ENCODE assay signal across 29 cellular contexts in genomic region chr2:158042666-158043065, GRCh38. TPM values are rescaled to one million over a fixed set of nuclear protein-coding genes. Genes with fewer than 3 reads are reported as not detected.
DNase-seq lines count a peak whose midpoint lies in the region; ATAC-seq and TF ChIP-seq lines count a peak whose summit lies in the region.
"Had no signal": no experiment of that assay in that cellular context is flagged by ENCODE, and none has a peak within 500 bp of the region (broad histone marks: within the 10 kb centered on the region; RNA-seq: fewer than 3 reads in every experiment).

No MANE protein-coding gene starts in this region.

- H3K36me3 Mint-ChIP-seq in WTC11 (no peaks in the 10 kb centered on the region), type B pancreatic cell (no peaks in the 10 kb centered on the region)
- H3K36me3 Mint-ChIP-seq in activated CD8-positive, alpha-beta T cell treated with anti-CD3 and anti-CD28 coated beads, Interleukin-2, amount 10 ng/mL, durations not matched to agents 7 days and 5 days (ENCODE audit: low read depth): no peaks in the 10 kb centered on the region
- H3K36me3 Mint-ChIP-seq: activated naive CD4-positive, alpha-beta T cell treated with anti-CD3 and anti-CD28 coated beads, Interleukin-2, amount 10 ng/mL, durations not matched to agents 7 days and 5 days; mesothelial cell of epicardium; naive B cell had no signal

- WGBS in mesodermal cell (ENCODE audit: insufficient coverage in 2 of 2), 2 experiments: 61% methylated on average over 2 of the region's 6 CpGs; no CpG with 5 or more reads in 1 of the 2 experiments

- H3K4me3 Mint-ChIP-seq in WTC11 (no peak overlapping the region), type B pancreatic cell (no peak overlapping the region)
- no peak overlapping the region for H3K4me3 Mint-ChIP-seq in activated CD8-positive, alpha-beta T cell treated with anti-CD3 and anti-CD28 coated beads, Interleukin-2, amount 10 ng/mL, durations not matched to agents 7 days and 5 days
- H3K4me3 Mint-ChIP-seq: activated naive CD4-positive, alpha-beta T cell treated with anti-CD3 and anti-CD28 coated beads, Interleukin-2, amount 10 ng/mL, durations not matched to agents 7 days and 5 days; activated T-helper 1 cell treated with anti-CD3 and anti-CD28 coated beads, Interleukin-12 subunit alpha, Interleukin-12 subunit beta, Interleukin-2, Interleukin-4 antibody, amounts not matched to agents 30 ng/mL and 10 ng/mL and 1 ng/mL, durations not matched to agents 14 hours and 24 hours and 36 hours; mesothelial cell of epicardium; naive B cell had no signal

- POLR2A ChIA-PET in A673 (lab: Charles Lee; ENCODE audit: low non-redundant PET) (interaction anchor here (0.6 kb wide), 1 partner anchor 697 kb away, joined by 14 read pairs; no protein-coding TSS in a partner anchor), WTC11 (lab: Charles Lee) (no interaction called here)
- POLR2A ChIA-PET in activated CD8-positive, alpha-beta T cell treated with anti-CD3 and anti-CD28 coated beads, Interleukin-2, amount 10 ng/mL, durations not matched to agents 7 days and 5 days (lab: Charles Lee): no interaction called here

- no peaks in the 10 kb centered on the region for H3K27me3 ChIP-seq in A673 (replicated peaks; ENCODE audit: insufficient read depth, low read depth, low read length, poor library complexity)
- H3K27me3 ChIP-seq: transverse colon had no signal

- H3K27ac ChIP-seq in A673 (ENCODE audit: low read depth, low read length, poor library complexity, severe bottlenecking) (peak overlapping the region; percentile 85), mesodermal cell (ENCODE audit: low read depth, low read length, severe bottlenecking) (peak overlapping the region; percentile 75)
- H3K27ac ChIP-seq: KMS-11, transverse colon had no signal

- DNase-seq in A673 (ENCODE audit: low spot score) (peak; percentile 94), D341Med (ENCODE audit: low spot score) (peak; percentile 28), WTC11 (ENCODE audit: low spot score) (no peak), AML-193 (lab: John Stamatoyannopoulos, UW) (no peak), type B pancreatic cell (ENCODE audit: extremely low spot score, unreplicated experiment) (no peak)
- DNase-seq in activated CD8-positive, alpha-beta T cell treated with anti-CD3 and anti-CD28 coated beads, Interleukin-2, amount 10 ng/mL, durations not matched to agents 7 days and 5 days: no peak
- DNase-seq: activated CD4-positive, alpha-beta T cell treated with anti-CD3 and anti-CD28 coated beads, Interleukin-2, amount 50 U/mL, for 48 hours; activated CD8-positive, alpha-beta memory T cell treated with anti-CD3 and anti-CD28 coated beads, Interleukin-2, amount 50 U/mL, for 4 hours; activated naive CD4-positive, alpha-beta T cell treated with anti-CD3 and anti-CD28 coated beads, Interleukin-2, amount 10 ng/mL, durations not matched to agents 7 days and 5 days; C1 segment of cervical spinal cord; DND-41; effector CD4-positive, alpha-beta T cell; head of caudate nucleus; naive B cell; NCI-H1436; NCI-H446 treated with DMSO at 0.1 percent for 48 hours; stimulated activated CD4-positive, alpha-beta T cell treated with anti-CD3 and anti-CD28 coated beads, Interleukin-2, amount 100 ng/mL, for 48 hours; T-helper 9 cell; transverse colon had no signal

- no peak overlapping the region for H3K27ac Mint-ChIP-seq in WTC11
- no peak overlapping the region for H3K27ac Mint-ChIP-seq in type B pancreatic cell
- no peak overlapping the region for H3K27ac Mint-ChIP-seq in activated CD8-positive, alpha-beta T cell treated with anti-CD3 and anti-CD28 coated beads, Interleukin-2, amount 10 ng/mL, durations not matched to agents 7 days and 5 days
- H3K27ac Mint-ChIP-seq: activated naive CD4-positive, alpha-beta T cell treated with anti-CD3 and anti-CD28 coated beads, Interleukin-2, amount 10 ng/mL, durations not matched to agents 7 days and 5 days; activated T-helper 1 cell treated with anti-CD3 and anti-CD28 coated beads, Interleukin-12 subunit alpha, Interleukin-12 subunit beta, Interleukin-2, Interleukin-4 antibody, amounts not matched to agents 30 ng/mL and 10 ng/mL and 1 ng/mL, durations not matched to agents 14 hours and 24 hours and 36 hours; mesothelial cell of epicardium had no signal

- TF ChIP-seq CTCF in A673 (conservative IDR thresholded peaks at IDR 0.05; ENCODE audit: low read depth, low read length) (0 out of 2 replicates have a peak, but pooled peaks have one; percentile 11), WTC11 (IDR thresholded peaks at IDR 0.05) (no peak), type B pancreatic cell (conservative IDR thresholded peaks at IDR 0.05) (no peak)

- no peaks in the 10 kb centered on the region for H3K36me3 ChIP-seq in A673 (ENCODE audit: insufficient read depth, low read length, poor library complexity, severe bottlenecking)
- H3K36me3 ChIP-seq in mesodermal cell (ENCODE audit: control insufficient read depth, insufficient read depth, low read length): no peaks in the 10 kb centered on the region
- H3K36me3 ChIP-seq: transverse colon had no signal

- H3K9me3 ChIP-seq in A673 (ENCODE audit: low read depth, low read length, poor library complexity, severe bottlenecking) (no peaks in the 10 kb centered on the region), mesodermal cell (ENCODE audit: control insufficient read depth, low read length) (no peaks in the 10 kb centered on the region)
- H3K9me3 ChIP-seq: transverse colon had no signal

- H3K9me3 Mint-ChIP-seq in WTC11 (no peaks in the 10 kb centered on the region), type B pancreatic cell (no peaks in the 10 kb centered on the region)
- no peaks in the 10 kb centered on the region for H3K9me3 Mint-ChIP-seq in activated CD8-positive, alpha-beta T cell treated with anti-CD3 and anti-CD28 coated beads, Interleukin-2, amount 10 ng/mL, durations not matched to agents 7 days and 5 days (ENCODE audit: insufficient read depth)
- H3K9me3 Mint-ChIP-seq: activated naive CD4-positive, alpha-beta T cell treated with anti-CD3 and anti-CD28 coated beads, Interleukin-2, amount 10 ng/mL, durations not matched to agents 7 days and 5 days; activated T-helper 1 cell treated with anti-CD3 and anti-CD28 coated beads, Interleukin-12 subunit alpha, Interleukin-12 subunit beta, Interleukin-2, Interleukin-4 antibody, amounts not matched to agents 30 ng/mL and 10 ng/mL and 1 ng/mL, durations not matched to agents 14 hours and 24 hours and 36 hours; mesothelial cell of epicardium; naive B cell had no signal

- ATAC-seq in WTC11 (peak; percentile 27; the same call in 1 of the 2 replicates), HG03196 (IDR thresholded peaks at IDR 0.05; ENCODE audit: unreplicated experiment) (no peak)
- ATAC-seq in activated CD8-positive, alpha-beta T cell treated with anti-CD3 and anti-CD28 coated beads, Interleukin-2, amount 10 ng/mL, durations not matched to agents 7 days and 5 days: no peak
- ATAC-seq: SK-N-SH treated with all-trans-retinoic acid at 6 μM for 48 hours had no signal

- CTCF ChIA-PET in A673 (lab: Charles Lee): interaction anchor here (1.0 to 1.7 kb wide), 2 partner anchors 8 to 18 kb away, joined by 4 to 5 read pairs; no protein-coding TSS in a partner anchor
- CTCF ChIA-PET in WTC11 (lab: Charles Lee): interaction anchor here (4.4 kb wide), 1 partner anchor 18 kb away, joined by 25 read pairs; no protein-coding TSS in a partner anchor
- CTCF ChIA-PET in activated CD8-positive, alpha-beta T cell treated with anti-CD3 and anti-CD28 coated beads, Interleukin-2, amount 10 ng/mL, durations not matched to agents 7 days and 5 days (lab: Charles Lee): interaction anchor here (1.2 kb wide), 1 partner anchor 711 kb away, joined by 3 read pairs; no protein-coding TSS in a partner anchor

- H3K27me3 Mint-ChIP-seq in WTC11 (ENCODE audit: low read depth): no peaks in the 10 kb centered on the region
- H3K27me3 Mint-ChIP-seq in type B pancreatic cell: no peaks in the 10 kb centered on the region
- H3K27me3 Mint-ChIP-seq in activated CD8-positive, alpha-beta T cell treated with anti-CD3 and anti-CD28 coated beads, Interleukin-2, amount 10 ng/mL, durations not matched to agents 7 days and 5 days (ENCODE audit: low read depth): peaks cover 4% of the 10 kb centered on the region
- H3K27me3 Mint-ChIP-seq: activated naive CD4-positive, alpha-beta T cell treated with anti-CD3 and anti-CD28 coated beads, Interleukin-2, amount 10 ng/mL, durations not matched to agents 7 days and 5 days had no signal

- no TSS peak for BruUV-seq in A673 (replicated peaks; lab: Mats Ljungman, UMichigan)

- H3K4me1 ChIP-seq in A673 (ENCODE audit: insufficient read depth, low read length, poor library complexity, severe bottlenecking): peaks cover 84% of the 10 kb centered on the region
- peaks cover 5% of the 10 kb centered on the region for H3K4me1 ChIP-seq in mesodermal cell (ENCODE audit: control insufficient read depth, insufficient read depth, low read length, poor library complexity, severe bottlenecking)
- H3K4me1 ChIP-seq: transverse colon had no signal

- intact Hi-C loops in A673 (cut with micrococcal nuclease; ENCODE audit: unreplicated experiment): loop anchor here (5.0 kb wide), 1 partner anchor 415 kb away; the partner anchor contains the start of genes CCDC148 and PKP4

- H3K4me3 ChIP-seq in A673 (ENCODE audit: low read depth, low read length, poor library complexity, severe bottlenecking) (no peak overlapping the region), mesodermal cell (ENCODE audit: extremely low read depth, insufficient read depth, low read length, poor library complexity, severe bottlenecking) (no peak overlapping the region)
- H3K4me3 ChIP-seq: transverse colon had no signal

- H3K4me1 Mint-ChIP-seq in WTC11 (peaks cover 12% of the 10 kb centered on the region), type B pancreatic cell (ENCODE audit: unreplicated experiment) (peaks cover 35% of the 10 kb centered on the region)
- no peaks in the 10 kb centered on the region for H3K4me1 Mint-ChIP-seq in activated CD8-positive, alpha-beta T cell treated with anti-CD3 and anti-CD28 coated beads, Interleukin-2, amount 10 ng/mL, durations not matched to agents 7 days and 5 days (ENCODE audit: low read depth)

TF ChIP-seq in WTC11, 78 proteins besides CTCF, POLR2A, EP300 and RAD21:
- TF ChIP-seq ESRRA (CRISPR knock-in tag; IDR thresholded peaks at IDR 0.05; ENCODE audit: borderline replicate concordance): no peak
- no peak for TF ChIP-seq ZMAT4 (CRISPR knock-in tag; IDR thresholded peaks at IDR 0.05)
- no peak for TF ChIP-seq CREB1 (CRISPR knock-in tag; IDR thresholded peaks at IDR 0.05)
- no peak for TF ChIP-seq GTF2I (CRISPR knock-in tag; conservative IDR thresholded peaks at IDR 0.05)

RNA-seq across cellular contexts. Expression of gene UPP2, which starts 59.0 kb away (rescaled TPM):
- total RNA-seq in A673 (2021) (not detected in 2 replicates), WTC11 (2021) (not detected in 3 replicates), type B pancreatic cell (ENCODE audit: low replicate concordance) (not detected in 2 replicates)
- polyA plus RNA-seq in mesodermal cell (2013, experiment 1 of 2): not detected
- not detected for polyA plus RNA-seq in mesodermal cell (2013, experiment 2 of 2)
- not detected for total RNA-seq in activated CD8-positive, alpha-beta T cell treated with anti-CD3 and anti-CD28 coated beads, Interleukin-2, amount 10 ng/mL, durations not matched to agents 7 days and 5 days
- total RNA-seq: activated T-helper 1 cell treated with anti-CD3 and anti-CD28 coated beads, Interleukin-12 subunit alpha, Interleukin-12 subunit beta, Interleukin-2, Interleukin-4 antibody, amounts not matched to agents 30 ng/mL and 10 ng/mL and 1 ng/mL, durations not matched to agents 14 hours and 24 hours and 36 hours; epithelial cell of proximal tubule; fibroblast of villous mesenchyme; mesothelial cell of epicardium; OCI-LY7; omental fat pad; transverse colon had no signal

Comparison
In these comparisons a context has a peak if more than half of its experiments do, and no peak if none do; other contexts are left out.
1. DNase-seq: peak in A673 (single experiment) and D341Med (single experiment); none in WTC11 (single experiment), AML-193 (0 of 2), type B pancreatic cell (single experiment) and activated CD8-positive, alpha-beta T cell treated with anti-CD3 and anti-CD28 coated beads, Interleukin-2, amount 10 ng/mL, durations not matched to agents 7 days and 5 days (single experiment).